1 cellular context compared by ENCODE assay signal in the genomic region with DNA sequence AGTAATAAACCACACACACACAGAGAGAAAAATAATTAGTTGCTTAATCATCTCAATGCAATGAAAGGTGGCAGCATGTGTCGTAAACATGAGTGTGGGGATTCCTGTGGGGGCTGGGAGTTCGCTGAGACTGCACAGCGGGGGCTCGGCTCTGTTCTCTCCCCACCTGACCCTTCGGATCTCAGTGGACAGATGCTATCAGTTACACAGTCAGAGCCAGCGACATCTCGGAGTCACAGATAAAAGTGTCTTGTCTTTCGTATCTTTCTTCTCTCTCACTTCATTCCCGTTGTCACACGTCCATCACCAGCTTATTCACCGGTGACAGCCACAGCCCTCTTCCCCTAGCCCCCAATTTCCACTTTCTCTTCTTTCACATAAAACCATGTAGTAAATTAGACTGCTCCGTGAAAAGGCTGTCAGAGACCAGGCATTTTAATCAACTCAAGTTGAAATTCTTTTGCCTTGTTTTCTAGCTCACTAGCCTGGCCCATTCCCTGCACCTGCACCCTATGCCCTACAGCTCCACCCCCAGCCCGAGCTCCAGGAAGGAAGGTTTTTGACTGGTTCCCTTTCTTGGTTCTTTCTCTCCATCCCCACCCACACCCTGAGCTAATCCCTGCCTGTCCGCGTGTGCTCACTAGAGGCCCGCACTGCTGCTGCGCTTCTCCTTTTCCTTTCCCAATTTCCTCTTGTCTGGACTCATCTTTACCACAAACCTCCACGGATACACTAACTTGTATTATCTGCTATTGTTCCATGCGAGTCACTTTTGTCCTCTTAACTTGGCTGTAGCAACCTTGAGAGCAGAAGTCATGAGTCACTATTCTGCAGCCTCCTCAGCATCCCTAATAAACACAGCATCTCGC.
TF ChIP-seq lines count a peak whose summit lies in the region.

No MANE protein-coding gene starts in this region.

TF ChIP-seq in IMR-90, 13 proteins besides CTCF, POLR2A, EP300 and RAD21 (continued from another document):
- no peak for TF ChIP-seq MXI1 (IDR thresholded peaks at IDR 0.05; ENCODE audit: borderline replicate concordance, low read depth, low read length)
- TF ChIP-seq MAFK (IDR thresholded peaks at IDR 0.05; ENCODE audit: low read depth, low read length) = no peak
